In genomic region chr4:25970241-25970675, GRCh38 we compare ENCODE assay signal across 8 cellular contexts. TPM values are rescaled to one million over a fixed set of nuclear protein-coding genes. Genes with fewer than 3 reads are reported as not detected.
DNase-seq lines count a peak whose midpoint lies in the region; ATAC-seq, FAIRE-seq and TF ChIP-seq lines count a peak whose summit lies in the region.

No MANE protein-coding gene starts in this region.

- ATAC-seq in HG03064 (IDR thresholded peaks at IDR 0.05; ENCODE audit: low read depth, unreplicated experiment), result peak; percentile 79

- no peaks in the 10 kb centered on the region for H3K36me3 ChIP-seq in WERI-Rb-1

- peak; percentile 83 for FAIRE-seq in GM12891 (lab: Jason Lieb, UNC)

- no peaks in the 10 kb centered on the region for H3K27me3 ChIP-seq in WERI-Rb-1 (ENCODE audit: insufficient read depth, low read depth, severe bottlenecking)

- no peaks in the 10 kb centered on the region for H3K9me3 ChIP-seq in WERI-Rb-1 (ENCODE audit: severe bottlenecking)

- TF ChIP-seq CTCF in cardiac fibroblast (IDR thresholded peaks at IDR 0.05; ENCODE audit: low read depth, low read length), result no peak
- TF ChIP-seq CTCF in WERI-Rb-1 (IDR thresholded peaks at IDR 0.05; ENCODE audit: low read depth, low read length), result no peak

- H3K4me3 ChIP-seq in cardiac fibroblast (replicated peaks in 1 of 2; ENCODE audit: low read depth in 2 of 2, low read length in 2 of 2) (no peak overlapping the region), WERI-Rb-1 (ENCODE audit: low read depth, low read length) (no peak overlapping the region)

- TF ChIP-seq POLR2A in GM12891 (IDR thresholded peaks at IDR 0.05; ENCODE audit: low read depth, low read length), result no peak

- no peak overlapping the region for H3K27ac ChIP-seq in WERI-Rb-1

- DNase-seq in GM12891 (ENCODE audit: insufficient read length, low spot score), result peak; percentile 18
- DNase-seq in cardiac fibroblast (ENCODE audit: low read depth in 2 of 2), result peak; percentile 48 to 55
- peak; percentile 25 for DNase-seq in mucosa of gallbladder (ENCODE audit: low spot score)
- no peak for DNase-seq in WERI-Rb-1
- DNase-seq in GOT3 (lab: John Stamatoyannopoulos, UW), result no peak
- DNase-seq in activated naive CD4-positive, alpha-beta T cell treated with anti-CD3 and anti-CD28 coated beads, Interleukin-2, amount 50 U/mL, for 16 hours, result no peak
- DNase-seq in inferior parietal cortex (ENCODE audit: extremely low spot score), result no peak

TF ChIP-seq in GM12891, 5 proteins besides CTCF, POLR2A, EP300 and RAD21:
- TF ChIP-seq SPI1 (IDR thresholded peaks at IDR 0.05; ENCODE audit: low read depth, low read length) (0 out of 2 replicates have a peak, but pooled peaks have one; percentile 25), PAX5 (IDR thresholded peaks at IDR 0.05; ENCODE audit: insufficient read depth, low read length, severe bottlenecking) (no peak), TAF1 (IDR thresholded peaks at IDR 0.05; ENCODE audit: low read depth, low read length) (no peak)

RNA-seq across cellular contexts. Expression of gene SMIM20, which starts 56.2 kb away (rescaled TPM):
- polyA plus RNA-seq in GM12891 (2012; ENCODE audit: low read depth, missing spikeins), result 31.2 TPM
- total RNA-seq in mucosa of gallbladder, result 34.0 TPM

Comparison
In these comparisons a context has a peak if more than half of its experiments do, and no peak if none do; other contexts are left out.
1. DNase-seq: peak in GM12891 (single experiment), cardiac fibroblast (2 of 2) and mucosa of gallbladder (single experiment); none in WERI-Rb-1 (single experiment), GOT3 (single experiment), activated naive CD4-positive, alpha-beta T cell treated with anti-CD3 and anti-CD28 coated beads, Interleukin-2, amount 50 U/mL, for 16 hours (single experiment) and inferior parietal cortex (single experiment).